16 cellular contexts compared by ENCODE assay signal in genomic region chr4:19774690-19775256, GRCh38.
DNase-seq lines count a peak whose midpoint lies in the region; ATAC-seq lines count a peak whose summit lies in the region.
"Had no signal": no experiment of that assay in that cellular context is flagged by ENCODE, and none has a peak within 500 bp of the region (broad histone marks: within the 10 kb centered on the region; RNA-seq: fewer than 3 reads in every experiment).

No MANE protein-coding gene starts in this region.

- H3K79me1 ChIP-seq in mesenchymal stem cell (replicated peaks; ENCODE audit: low read length, poor library complexity, severe bottlenecking), result no peaks in the 10 kb centered on the region

- H3K9ac ChIP-seq in mesenchymal stem cell (ENCODE audit: low read length), result no peak overlapping the region

- H3K27ac ChIP-seq in mesenchymal stem cell (ENCODE audit: low read length, poor library complexity, severe bottlenecking), result peak overlapping the region; percentile 39

- H2BK15ac ChIP-seq in mesenchymal stem cell (ENCODE audit: low read depth, poor library complexity, severe bottlenecking), result no peak overlapping the region

- no CpG with 5 or more reads among the region's 2 CpGs for WGBS in mesenchymal stem cell

- H3K4me3 ChIP-seq in mesenchymal stem cell (ENCODE audit: insufficient read depth in 1 of 2, low read depth in 1 of 2, low read length in 2 of 2), result no peak overlapping the region

- no peak overlapping the region for H3K4ac ChIP-seq in mesenchymal stem cell (ENCODE audit: low read depth in 1 of 2, low read length in 2 of 2)

- no peaks in the 10 kb centered on the region for H3K9me3 ChIP-seq in mesenchymal stem cell (ENCODE audit: control insufficient read depth, low read length)

- no peak overlapping the region for H4K91ac ChIP-seq in mesenchymal stem cell (ENCODE audit: low read length)

- intact Hi-C loops in Right ventricle myocardium inferior (cut with DNase I), result no loop called here

- H3K14ac ChIP-seq in mesenchymal stem cell (ENCODE audit: low read length in 2 of 2), result no peak overlapping the region

- H2BK5ac ChIP-seq in mesenchymal stem cell (ENCODE audit: low read depth, low read length, poor library complexity, severe bottlenecking), result no peak overlapping the region

- H2AK5ac ChIP-seq in mesenchymal stem cell (ENCODE audit: low read length, severe bottlenecking), result no peak overlapping the region

- H2BK12ac ChIP-seq in mesenchymal stem cell (ENCODE audit: low read length in 2 of 2), result no peak overlapping the region

- H3K23ac ChIP-seq in mesenchymal stem cell (ENCODE audit: low read length in 2 of 2), result no peak overlapping the region

- no peaks in the 10 kb centered on the region for H3K27me3 ChIP-seq in mesenchymal stem cell (ENCODE audit: control insufficient read depth in 1 of 2, insufficient read depth in 1 of 2, low read length in 2 of 2)

- H4K8ac ChIP-seq in mesenchymal stem cell (ENCODE audit: low read length), result no peak overlapping the region

- H3K4me1 ChIP-seq in mesenchymal stem cell (ENCODE audit: control insufficient read depth, insufficient read depth, low read depth, low read length), result peaks cover 5% of the 10 kb centered on the region

- no peak overlapping the region for H3K18ac ChIP-seq in mesenchymal stem cell (ENCODE audit: low read depth in 1 of 2, low read length in 2 of 2)

- H2BK120ac ChIP-seq in mesenchymal stem cell (ENCODE audit: low read depth, low read length), result no peak overlapping the region

- H2AFZ ChIP-seq in mesenchymal stem cell (ENCODE audit: low read depth, low read length), result no peak overlapping the region

- peak; percentile 14 for DNase-seq in Daoy (ENCODE audit: low read depth)
- DNase-seq in LHCN-M2 (ENCODE audit: low read depth), result peak; percentile 22
- peak; percentile 13 for DNase-seq in astrocyte of the hippocampus (ENCODE audit: low read depth, low spot score)
- DNase-seq in mesenchymal stem cell, result peak; percentile 30
- DNase-seq in activated T-cell treated with anti-CD3 and anti-CD28 coated beads, Interleukin-2, amount 50 U/mL, for 48 hours, result no peak
- DNase-seq in Right ventricle myocardium inferior (ENCODE audit: missing footprints), result no peak
- no peak for DNase-seq in SKM-1 treated with dmso at 0.1 percent for 144 hours (lab: John Stamatoyannopoulos, UW; ENCODE audit: unreplicated experiment)
- DNase-seq: Calu3; CD4-positive, alpha-beta T cell; Kasumi-1; MV-4-11; NCI-H1417 treated with DMSO at 0.1 percent for 48 hours; NCI-H2029; NCI-H510A; NCI-H82 had no signal

- no peak overlapping the region for H3K4me2 ChIP-seq in mesenchymal stem cell (ENCODE audit: low read length, poor library complexity, severe bottlenecking)

- ATAC-seq in GM19324 (IDR thresholded peaks at IDR 0.05; ENCODE audit: low FRiP score, unreplicated experiment) (no peak), Right ventricle myocardium inferior (no peak)

- H3K36me3 ChIP-seq in mesenchymal stem cell (ENCODE audit: control insufficient read depth in 1 of 2, insufficient read depth in 2 of 2, low read depth in 1 of 2, low read length in 2 of 2), result no peaks in the 10 kb centered on the region

Comparison
In these comparisons a context has a peak if more than half of its experiments do, and no peak if none do; other contexts are left out.
1. DNase-seq: peak in Daoy (single experiment), LHCN-M2 (single experiment), astrocyte of the hippocampus (single experiment) and mesenchymal stem cell (single experiment); none in activated T-cell treated with anti-CD3 and anti-CD28 coated beads, Interleukin-2, amount 50 U/mL, for 48 hours (0 of 2), Right ventricle myocardium inferior (single experiment) and SKM-1 treated with dmso at 0.1 percent for 144 hours (single experiment).